21 cellular contexts compared by ENCODE assay signal in genomic region chr15:66237513-66238235, GRCh38. TPM values are rescaled to one million over a fixed set of nuclear protein-coding genes. Genes with fewer than 3 reads are reported as not detected.
"Had no signal": no experiment of that assay in that cellular context is flagged by ENCODE, and none has a peak within 500 bp of the region (broad histone marks: within the 10 kb centered on the region; RNA-seq: fewer than 3 reads in every experiment).

No MANE protein-coding gene starts in this region.

- H3K27me3 ChIP-seq: testis had no signal

- ATAC-seq: gastroesophageal sphincter; left lobe of liver; psoas muscle; sciatic nerve; stimulated activated naive B cell treated with anti-CD40 and anti-IgM and Interleukin-4, amounts not matched to agents 10 μg/mL and 1 μg/mL and 100 μg/mL, for 72 hours; stimulated activated naive CD8-positive, alpha-beta T cell treated with anti-CD3 and anti-CD28 coated beads, Interleukin-15, amount 100 ng/mL, for 72 hours had no signal

- H3K4me1 Mint-ChIP-seq: mesothelial cell of epicardium; nephron; stimulated activated naive CD8-positive, alpha-beta T cell treated with anti-CD3 and anti-CD28 coated beads, Interleukin-15, amount 100 ng/mL, for 72 hours had no signal

- H3K36me3 ChIP-seq: esophagus squamous epithelium, gastroesophageal sphincter, transverse colon had no signal

- H3K79me2 ChIP-seq: parathyroid adenoma had no signal

- H3K4me3 Mint-ChIP-seq: mesothelial cell of epicardium; nephron; stimulated activated naive B cell treated with anti-CD40 and anti-IgM and Interleukin-4, amounts not matched to agents 10 μg/mL and 1 μg/mL and 100 μg/mL, for 72 hours; stimulated activated naive CD8-positive, alpha-beta T cell treated with anti-CD3 and anti-CD28 coated beads, Interleukin-15, amount 100 ng/mL, for 72 hours had no signal

- H3K4me1 ChIP-seq: esophagus squamous epithelium, gastroesophageal sphincter, parathyroid adenoma, psoas muscle, testis, transverse colon had no signal

- H3K9me3 Mint-ChIP-seq: mesothelial cell of epicardium; nephron; stimulated activated naive B cell treated with anti-CD40 and anti-IgM and Interleukin-4, amounts not matched to agents 10 μg/mL and 1 μg/mL and 100 μg/mL, for 72 hours; stimulated activated naive CD8-positive, alpha-beta T cell treated with anti-CD3 and anti-CD28 coated beads, Interleukin-15, amount 100 ng/mL, for 72 hours had no signal

- H3K4me3 ChIP-seq: esophagus squamous epithelium, gastroesophageal sphincter, psoas muscle, testis, transverse colon had no signal

- H2AFZ ChIP-seq: parathyroid adenoma had no signal

- H3K9me3 ChIP-seq: esophagus squamous epithelium, gastroesophageal sphincter, psoas muscle, testis, transverse colon had no signal

- H3K36me3 Mint-ChIP-seq: mesothelial cell of epicardium; stimulated activated naive B cell treated with anti-CD40 and anti-IgM and Interleukin-4, amounts not matched to agents 10 μg/mL and 1 μg/mL and 100 μg/mL, for 72 hours had no signal

- H3K27ac ChIP-seq: esophagus squamous epithelium, gastroesophageal sphincter, parathyroid adenoma, psoas muscle, testis, transverse colon had no signal

- DNase-seq: caudate nucleus; effector memory CD4-positive, alpha-beta T cell; esophagus squamous epithelium; foreskin fibroblast; glutamatergic neuron; psoas muscle; retina; stimulated activated CD4-positive, alpha-beta T cell treated with anti-CD3 and anti-CD28 coated beads, Interleukin-2, amount 100 ng/mL, for 24 hours; stimulated activated CD4-positive, alpha-beta T cell treated with anti-CD3 and anti-CD28 coated beads, Interleukin-4, amount 100 ng/mL, for 4 hours; stimulated activated naive B cell treated with anti-CD40 and anti-IgM and Interleukin-4, amounts not matched to agents 10 μg/mL and 1 μg/mL and 100 μg/mL, for 72 hours; stimulated activated naive CD8-positive, alpha-beta T cell treated with anti-CD3 and anti-CD28 coated beads, Interleukin-15, amount 100 ng/mL, for 72 hours; testis; transverse colon had no signal

- H3K27ac Mint-ChIP-seq: mesothelial cell of epicardium; nephron; stimulated activated naive B cell treated with anti-CD40 and anti-IgM and Interleukin-4, amounts not matched to agents 10 μg/mL and 1 μg/mL and 100 μg/mL, for 72 hours; stimulated activated naive CD8-positive, alpha-beta T cell treated with anti-CD3 and anti-CD28 coated beads, Interleukin-15, amount 100 ng/mL, for 72 hours had no signal

- H3K9ac ChIP-seq: parathyroid adenoma had no signal

RNA-seq across cellular contexts. Expression of gene MEGF11, which starts 15.9 kb away (rescaled TPM):
- total RNA-seq: esophagus squamous epithelium, left lobe of liver, psoas muscle, subcutaneous adipose tissue, ureter had no signal
